In genomic region chr1:106571109-106571508, GRCh38 we compare ENCODE assay signal across 19 cellular contexts.
DNase-seq lines count a peak whose midpoint lies in the region; ATAC-seq and TF ChIP-seq lines count a peak whose summit lies in the region.
"Had no signal": no experiment of that assay in that cellular context is flagged by ENCODE, and none has a peak within 500 bp of the region (broad histone marks: within the 10 kb centered on the region; RNA-seq: fewer than 3 reads in every experiment).

No MANE protein-coding gene starts in this region.

- CTCF ChIA-PET in A673 (lab: Charles Lee): no interaction called here

- H3K4me1 ChIP-seq in A673 (ENCODE audit: insufficient read depth, low read length, poor library complexity, severe bottlenecking): peaks cover 8% of the 10 kb centered on the region
- H3K4me1 ChIP-seq in SJCRH30: peaks cover 6% of the 10 kb centered on the region; the same call in 1 of the 2 replicates
- H3K4me1 ChIP-seq in lower lobe of right lung: no peaks in the 10 kb centered on the region
- no peaks in the 10 kb centered on the region for H3K4me1 ChIP-seq in mucosa of descending colon (ENCODE audit: low read depth)

- H3K4me3 ChIP-seq in A673 (ENCODE audit: low read depth, low read length, poor library complexity, severe bottlenecking) (no peak overlapping the region), SJCRH30 (no peak overlapping the region), lower lobe of right lung (no peak overlapping the region), mucosa of descending colon (no peak overlapping the region)
- H3K4me3 ChIP-seq: MG63 had no signal

- peak; percentile 9 to 69 for ATAC-seq in lower lobe of right lung
- ATAC-seq in mucosa of descending colon: no peak

- H3K27ac ChIP-seq in A673 (ENCODE audit: low read depth, low read length, poor library complexity, severe bottlenecking) (no peak overlapping the region), SJCRH30 (no peak overlapping the region; the same call in 1 of the 2 replicates), epithelial cell of prostate (no peak overlapping the region), lower lobe of right lung (no peak overlapping the region)

- POLR2A ChIA-PET in A673 (lab: Charles Lee; ENCODE audit: low non-redundant PET): no interaction called here

- no peak for TF ChIP-seq CTCF in A673 (conservative IDR thresholded peaks at IDR 0.05; ENCODE audit: low read depth, low read length)
- TF ChIP-seq CTCF in lower lobe of right lung (IDR thresholded peaks at IDR 0.05): no peak
- TF ChIP-seq CTCF in mucosa of descending colon (IDR thresholded peaks at IDR 0.05): no peak

- BruUV-seq in A673 (replicated peaks; lab: Mats Ljungman, UMichigan): no TSS peak

- H3K9me3 ChIP-seq in A673 (ENCODE audit: low read depth, low read length, poor library complexity, severe bottlenecking): no peaks in the 10 kb centered on the region
- H3K9me3 ChIP-seq in SJCRH30 (replicated peaks): no peaks in the 10 kb centered on the region
- H3K9me3 ChIP-seq in lower lobe of right lung: no peaks in the 10 kb centered on the region
- no peaks in the 10 kb centered on the region for H3K9me3 ChIP-seq in mucosa of descending colon
- H3K9me3 ChIP-seq: MG63 had no signal

- intact Hi-C loops in A673 (cut with micrococcal nuclease; ENCODE audit: unreplicated experiment): no loop called here
- intact Hi-C loops in lower lobe of right lung (cut with DNase I): no loop called here
- intact Hi-C loops in mucosa of descending colon (cut with DNase I, micrococcal nuclease): no loop called here

- H3K27me3 ChIP-seq in A673 (replicated peaks; ENCODE audit: insufficient read depth, low read depth, low read length, poor library complexity) (no peaks in the 10 kb centered on the region), SJCRH30 (no peaks in the 10 kb centered on the region), lower lobe of right lung (ENCODE audit: low read depth) (no peaks in the 10 kb centered on the region)
- H3K27me3 ChIP-seq: MG63 had no signal

- DNase-seq in A673 (ENCODE audit: low spot score): peak; percentile 6
- DNase-seq in SJCRH30: peak; percentile 11 to 51
- peak; percentile 20 for DNase-seq in epithelial cell of prostate (ENCODE audit: low read depth, low spot score)
- no peak for DNase-seq in lower lobe of right lung
- no peak for DNase-seq in amygdala (lab: John Stamatoyannopoulos, UW)
- no peak for DNase-seq in mucosa of descending colon
- no peak for DNase-seq in stimulated activated CD4-positive, alpha-beta T cell treated with anti-CD3 and anti-CD28 coated beads, Interleukin-4, amount 100 ng/mL, for 24 hours
- DNase-seq in NOMO-1 treated with dmso at 0.1 percent for 144 hours (lab: John Stamatoyannopoulos, UW; ENCODE audit: unreplicated experiment): no peak
- DNase-seq: C1 segment of cervical spinal cord, DMS79 treated with DMSO at 0.1 percent for 48 hours, HCEC 1CT, IMR-90, Karpas-422, MG63, NCI-H1417, NCI-H1930, NCI-H2171, NCI-H446, NCI-H774 had no signal

- no peaks in the 10 kb centered on the region for H3K36me3 ChIP-seq in A673 (ENCODE audit: insufficient read depth, low read length, poor library complexity, severe bottlenecking)
- H3K36me3 ChIP-seq in SJCRH30: no peaks in the 10 kb centered on the region
- no peaks in the 10 kb centered on the region for H3K36me3 ChIP-seq in lower lobe of right lung
- H3K36me3 ChIP-seq in mucosa of descending colon (ENCODE audit: low read depth): no peaks in the 10 kb centered on the region
- H3K36me3 ChIP-seq: MG63 had no signal

Comparison
In these comparisons a context has a peak if more than half of its experiments do, and no peak if none do; other contexts are left out.
1. DNase-seq: peak in A673 (single experiment), SJCRH30 (2 of 2) and epithelial cell of prostate (single experiment); none in lower lobe of right lung (single experiment), amygdala (0 of 56), mucosa of descending colon (0 of 3), stimulated activated CD4-positive, alpha-beta T cell treated with anti-CD3 and anti-CD28 coated beads, Interleukin-4, amount 100 ng/mL, for 24 hours (single experiment) and NOMO-1 treated with dmso at 0.1 percent for 144 hours (single experiment).